ENCODE assay signal across 19 cellular contexts in genomic region chr1:204529371-204529895, GRCh38. TPM values are rescaled to one million over a fixed set of nuclear protein-coding genes. Genes with fewer than 3 reads are reported as not detected.
A peak's percentile ranks its signal among the peaks of the same experiment; 100 is the strongest.
DNase-seq lines count a peak whose midpoint lies in the region; ATAC-seq and TF ChIP-seq lines count a peak whose summit lies in the region.
"Had no signal": no experiment of that assay in that cellular context is flagged by ENCODE, and none has a peak within 500 bp of the region (broad histone marks: within the 10 kb centered on the region; RNA-seq: fewer than 3 reads in every experiment).

No MANE protein-coding gene starts in this region.

- in situ Hi-C loops in KBM-7 (cut with MboI; ENCODE audit: low pct_unique_long_range_greater_than_20kb, low sequenced_read_pairs) = no loop called here

- peaks cover 23% of the 10 kb centered on the region for H3K36me3 Mint-ChIP-seq in natural killer cell
- H3K36me3 Mint-ChIP-seq in natural killer cell treated with Interleukin-12 subunit alpha and Interleukin-12 subunit beta and Interleukin-15 and Interleukin-18, amount 100 ng/mL, for 72 hours = peaks cover 41% of the 10 kb centered on the region
- peaks cover 68% of the 10 kb centered on the region for H3K36me3 Mint-ChIP-seq in nephron progenitor cell (ENCODE audit: low read depth)

- no peak overlapping the region for H2AFZ ChIP-seq in SK-N-SH (ENCODE audit: low read depth)

- H4K20me1 ChIP-seq in SK-N-SH (ENCODE audit: insufficient read depth) = peaks cover 9% of the 10 kb centered on the region

- over 99% methylated on average over 6 of the region's 7 CpGs for WGBS in SK-N-SH (ENCODE audit: low lambda C conversion rate)

- H3F3A ChIP-seq in SK-N-SH (replicated peaks; ENCODE audit: insufficient read depth) = peaks cover 6% of the 10 kb centered on the region

- no peak for TF ChIP-seq RAD21 in SK-N-SH (IDR thresholded peaks at IDR 0.05; ENCODE audit: low read length)

- no peak for TF ChIP-seq EP300 in SK-N-SH (IDR thresholded peaks at IDR 0.05; ENCODE audit: borderline replicate concordance in 1 of 2, low read depth in 1 of 2, low read length in 1 of 2)

- H3K4me3 ChIP-seq in SK-N-SH (ENCODE audit: low read depth in 2 of 2, low read length in 1 of 2) (no peak overlapping the region), lower lobe of right lung (no peak overlapping the region)
- H3K4me3 ChIP-seq: Peyer's patch, prostate gland had no signal

- CTCF ChIA-PET in SK-N-SH (lab: Yijun Ruan, JAX) = interaction anchor here (0.6 to 5.1 kb wide), 7 partner anchors 22 to 412 kb away, joined by 3 to 26 read pairs (median 4); no protein-coding TSS in a partner anchor

- DNase-seq in natural killer cell = no peak
- DNase-seq in natural killer cell treated with Interleukin-12 subunit alpha and Interleukin-12 subunit beta and Interleukin-15 and Interleukin-18, amount 100 ng/mL, for 72 hours (ENCODE audit: low spot score) = no peak
- no peak for DNase-seq in SK-N-SH
- DNase-seq in lower lobe of right lung = no peak
- DNase-seq in nephron progenitor cell = no peak
- no peak for DNase-seq in KBM-7
- DNase-seq: Caco-2; central memory CD4-positive, alpha-beta T cell; effector memory CD8-positive, alpha-beta T cell; HCEC 1CT; hypothalamus; NCI-H2029 treated with DMSO at 0.1 percent for 48 hours; NCI-H524 treated with DMSO at 0.1 percent for 48 hours; Peyer's patch; stimulated activated CD4-positive, alpha-beta T cell treated with anti-CD3 and anti-CD28 coated beads, Interleukin-15, amount 100 ng/mL, for 24 hours had no signal

- H3K27ac ChIP-seq in SK-N-SH (ENCODE audit: low read depth in 2 of 2, low read length in 1 of 2) (no peak overlapping the region), lower lobe of right lung (no peak overlapping the region)
- H3K27ac ChIP-seq: prostate gland had no signal

- no peaks in the 10 kb centered on the region for H3K9me2 ChIP-seq in SK-N-SH

- no peaks in the 10 kb centered on the region for H3K9me3 Mint-ChIP-seq in natural killer cell
- H3K9me3 Mint-ChIP-seq in natural killer cell treated with Interleukin-12 subunit alpha and Interleukin-12 subunit beta and Interleukin-15 and Interleukin-18, amount 100 ng/mL, for 72 hours = no peaks in the 10 kb centered on the region
- peaks cover 3% of the 10 kb centered on the region for H3K9me3 Mint-ChIP-seq in nephron progenitor cell
- H3K9me3 Mint-ChIP-seq: activated T-helper 1 cell treated with anti-CD3 and anti-CD28 coated beads, Interleukin-12 subunit alpha, Interleukin-12 subunit beta, Interleukin-2, Interleukin-4 antibody, amounts not matched to agents 30 ng/mL and 10 ng/mL and 1 ng/mL, durations not matched to agents 14 hours and 24 hours and 36 hours; effector memory CD8-positive, alpha-beta T cell had no signal

- ATAC-seq in natural killer cell = peak in 2 of 3 donors; percentile 38 to 44
- no peak for ATAC-seq in natural killer cell treated with Interleukin-12 subunit alpha and Interleukin-12 subunit beta and Interleukin-15 and Interleukin-18, amount 100 ng/mL, for 72 hours
- ATAC-seq in lower lobe of right lung = peak; percentile 21 to 42
- ATAC-seq in HG03565 (IDR thresholded peaks at IDR 0.05; ENCODE audit: unreplicated experiment) = no peak
- no peak for ATAC-seq in GM21367 (IDR thresholded peaks at IDR 0.05; ENCODE audit: unreplicated experiment)
- ATAC-seq: effector memory CD8-positive, alpha-beta T cell had no signal

- H3K27me3 ChIP-seq in SK-N-SH (ENCODE audit: insufficient read depth) = no peaks in the 10 kb centered on the region
- H3K27me3 ChIP-seq in lower lobe of right lung (ENCODE audit: low read depth) = no peaks in the 10 kb centered on the region
- H3K27me3 ChIP-seq: Peyer's patch had no signal

- peaks cover 19 to 23% of the 10 kb centered on the region in 2 donors for H3K4me1 Mint-ChIP-seq in natural killer cell
- H3K4me1 Mint-ChIP-seq in natural killer cell treated with Interleukin-12 subunit alpha and Interleukin-12 subunit beta and Interleukin-15 and Interleukin-18, amount 100 ng/mL, for 72 hours (ENCODE audit: low read depth in 2 of 2) = peaks cover 14 to 16% of the 10 kb centered on the region in 2 donors
- peaks cover 5% of the 10 kb centered on the region for H3K4me1 Mint-ChIP-seq in nephron progenitor cell

- H3K27me3 Mint-ChIP-seq in natural killer cell (ENCODE audit: low read depth in 2 of 2) (no peaks in the 10 kb centered on the region), nephron progenitor cell (ENCODE audit: low read depth, poor library complexity) (no peaks in the 10 kb centered on the region)
- no peaks in the 10 kb centered on the region for H3K27me3 Mint-ChIP-seq in natural killer cell treated with Interleukin-12 subunit alpha and Interleukin-12 subunit beta and Interleukin-15 and Interleukin-18, amount 100 ng/mL, for 72 hours
- H3K27me3 Mint-ChIP-seq: effector memory CD8-positive, alpha-beta T cell had no signal

- peaks cover 24% of the 10 kb centered on the region for H3K79me2 ChIP-seq in SK-N-SH (ENCODE audit: insufficient read depth)

- no peak for TF ChIP-seq CTCF in natural killer cell (IDR thresholded peaks at IDR 0.05)
- TF ChIP-seq CTCF in SK-N-SH (IDR thresholded peaks at IDR 0.05) = peak; percentile 26
- TF ChIP-seq CTCF in lower lobe of right lung (IDR thresholded peaks at IDR 0.05) = no peak
- no peak for TF ChIP-seq CTCF in nephron progenitor cell (IDR thresholded peaks at IDR 0.05)

- POLR2A ChIA-PET in SK-N-SH (lab: Yijun Ruan, JAX) = interaction anchor here (1.5 to 2.0 kb wide), 2 partner anchors 12 to 13 kb away, joined by 4 to 8 read pairs; partner anchors contain the start of gene MDM4

- H3K4me3 Mint-ChIP-seq in natural killer cell (no peak overlapping the region), nephron progenitor cell (no peak overlapping the region)
- no peak overlapping the region for H3K4me3 Mint-ChIP-seq in natural killer cell treated with Interleukin-12 subunit alpha and Interleukin-12 subunit beta and Interleukin-15 and Interleukin-18, amount 100 ng/mL, for 72 hours
- H3K4me3 Mint-ChIP-seq: activated T-helper 1 cell treated with anti-CD3 and anti-CD28 coated beads, Interleukin-12 subunit alpha, Interleukin-12 subunit beta, Interleukin-2, Interleukin-4 antibody, amounts not matched to agents 30 ng/mL and 10 ng/mL and 1 ng/mL, durations not matched to agents 14 hours and 24 hours and 36 hours; effector memory CD8-positive, alpha-beta T cell had no signal

- H3K4me1 ChIP-seq in SK-N-SH (ENCODE audit: control insufficient read depth in 1 of 2, insufficient read depth in 2 of 2, low read depth in 1 of 2, low read length in 1 of 2) = no peaks in the 10 kb centered on the region
- no peaks in the 10 kb centered on the region for H3K4me1 ChIP-seq in lower lobe of right lung
- H3K4me1 ChIP-seq: prostate gland had no signal

- no peak overlapping the region for H3K27ac Mint-ChIP-seq in natural killer cell
- H3K27ac Mint-ChIP-seq in natural killer cell treated with Interleukin-12 subunit alpha and Interleukin-12 subunit beta and Interleukin-15 and Interleukin-18, amount 100 ng/mL, for 72 hours = no peak overlapping the region
- H3K27ac Mint-ChIP-seq in nephron progenitor cell = no peak overlapping the region
- H3K27ac Mint-ChIP-seq: activated T-helper 1 cell treated with anti-CD3 and anti-CD28 coated beads, Interleukin-12 subunit alpha, Interleukin-12 subunit beta, Interleukin-2, Interleukin-4 antibody, amounts not matched to agents 30 ng/mL and 10 ng/mL and 1 ng/mL, durations not matched to agents 14 hours and 24 hours and 36 hours; effector memory CD8-positive, alpha-beta T cell had no signal

- intact Hi-C loops in natural killer cell (cut with micrococcal nuclease) = no loop called here
- intact Hi-C loops in lower lobe of right lung (cut with DNase I) = no loop called here

- H3K4me2 ChIP-seq in SK-N-SH = no peak overlapping the region

- H3K36me3 ChIP-seq in SK-N-SH (replicated peaks in 1 of 2; ENCODE audit: control insufficient read depth in 1 of 2, insufficient read depth in 2 of 2, low read length in 1 of 2) (peaks cover 75 to 85% of the 10 kb centered on the region in 2 experiments), lower lobe of right lung (peaks cover 94% of the 10 kb centered on the region)

- H3K9ac ChIP-seq in SK-N-SH = no peak overlapping the region

- H3K9me3 ChIP-seq in SK-N-SH (no peaks in the 10 kb centered on the region), lower lobe of right lung (no peaks in the 10 kb centered on the region)
- H3K9me3 ChIP-seq: Caco-2, Peyer's patch, prostate gland had no signal

TF ChIP-seq in SK-N-SH, 30 proteins besides CTCF, POLR2A, EP300 and RAD21 (continues in another document):
- no peak for TF ChIP-seq RCOR1 (IDR thresholded peaks at IDR 0.05; ENCODE audit: low read length)
- no peak for TF ChIP-seq TEAD4 (IDR thresholded peaks at IDR 0.05; ENCODE audit: borderline replicate concordance, insufficient read depth)
- TF ChIP-seq JUND (IDR thresholded peaks at IDR 0.05) = no peak
- no peak for TF ChIP-seq TAF1 (IDR thresholded peaks at IDR 0.05; ENCODE audit: borderline replicate concordance, low read depth, low read length)
- TF ChIP-seq, protein P1, sequence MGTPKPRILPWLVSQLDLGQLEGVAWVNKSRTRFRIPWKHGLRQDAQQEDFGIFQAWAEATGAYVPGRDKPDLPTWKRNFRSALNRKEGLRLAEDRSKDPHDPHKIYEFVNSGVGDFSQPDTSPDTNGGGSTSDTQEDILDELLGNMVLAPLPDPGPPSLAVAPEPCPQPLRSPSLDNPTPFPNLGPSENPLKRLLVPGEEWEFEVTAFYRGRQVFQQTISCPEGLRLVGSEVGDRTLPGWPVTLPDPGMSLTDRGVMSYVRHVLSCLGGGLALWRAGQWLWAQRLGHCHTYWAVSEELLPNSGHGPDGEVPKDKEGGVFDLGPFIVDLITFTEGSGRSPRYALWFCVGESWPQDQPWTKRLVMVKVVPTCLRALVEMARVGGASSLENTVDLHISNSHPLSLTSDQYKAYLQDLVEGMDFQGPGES (IDR thresholded peaks at IDR 0.05; ENCODE audit: low read depth, low read length) = no peak
- no peak for TF ChIP-seq POLR2AphosphoS5 (IDR thresholded peaks at IDR 0.05; ENCODE audit: low read depth, low read length)
- no peak for TF ChIP-seq SMC3 (IDR thresholded peaks at IDR 0.05; ENCODE audit: low read depth, low read length)

RNA-seq across cellular contexts. Expression of gene MDM4, which starts 13.2 kb away (rescaled TPM):
- total RNA-seq in natural killer cell (100 to 1,000 TPM; 295 to 324 (median 296) TPM), lower lobe of right lung (77.9 TPM)
- total RNA-seq in natural killer cell treated with Interleukin-12 subunit alpha and Interleukin-12 subunit beta and Interleukin-15 and Interleukin-18, amount 100 ng/mL, for 72 hours = 100 to 1,000 TPM; 104 to 151 TPM
- 6.2 and 9.2 TPM in 2 replicates for polyA plus RNA-seq in SK-N-SH (2012; rRNA removed)
- 3.4 and 3.7 TPM in 2 replicates for polyA plus RNA-seq in SK-N-SH (2012; cell fraction: cytosol; rRNA removed)
- polyA plus RNA-seq in SK-N-SH (2012; cell fraction: nucleus; rRNA removed) = 21.0 and 47.4 TPM in 2 replicates

RNA-seq across cellular contexts. Expression of gene PIK3C2B, which starts 34.8 kb away (rescaled TPM):
- 10 to 100 TPM; 18.1 to 34.8 (median 29.5) TPM for total RNA-seq in natural killer cell
- 10 to 100 TPM; 14.2 to 28.7 TPM for total RNA-seq in natural killer cell treated with Interleukin-12 subunit alpha and Interleukin-12 subunit beta and Interleukin-15 and Interleukin-18, amount 100 ng/mL, for 72 hours
- 6.5 and 6.6 TPM in 2 replicates for polyA plus RNA-seq in SK-N-SH (2012; rRNA removed)
- 2.4 and 3.6 TPM in 2 replicates for polyA plus RNA-seq in SK-N-SH (2012; cell fraction: cytosol; rRNA removed)
- 10.2 and 11.2 TPM in 2 replicates for polyA plus RNA-seq in SK-N-SH (2012; cell fraction: nucleus; rRNA removed)
- 50.5 TPM for total RNA-seq in lower lobe of right lung

Comparison
In these comparisons a context has a peak if more than half of its experiments do, and no peak if none do; other contexts are left out.
1. ATAC-seq: peak in natural killer cell (2 of 3) and lower lobe of right lung (2 of 2); none in natural killer cell treated with Interleukin-12 subunit alpha and Interleukin-12 subunit beta and Interleukin-15 and Interleukin-18, amount 100 ng/mL, for 72 hours (0 of 2), HG03565 (single experiment) and GM21367 (single experiment).